ENCODE assay signal across 26 cellular contexts in the genomic region with DNA sequence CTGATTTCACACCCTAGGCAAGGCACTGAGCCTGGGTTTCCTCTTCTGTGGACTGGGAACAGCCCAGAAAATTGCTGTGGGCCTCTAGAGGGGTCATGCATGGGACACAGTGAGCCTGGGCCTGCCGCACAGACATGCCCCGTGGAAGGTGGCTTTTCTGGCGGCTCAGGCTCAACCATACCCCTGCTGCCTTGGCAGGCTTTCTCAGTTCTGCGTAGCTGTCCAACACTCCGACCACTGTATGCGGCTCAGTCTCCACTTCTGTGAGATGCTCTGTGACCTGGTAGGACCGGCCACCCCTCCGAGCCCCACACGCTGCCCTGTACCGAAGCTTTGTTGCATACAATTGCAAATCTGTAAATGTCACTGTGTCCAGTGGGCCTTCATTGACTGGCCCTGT.
DNase-seq lines count a peak whose midpoint lies in the region; ATAC-seq, FAIRE-seq and TF ChIP-seq lines count a peak whose summit lies in the region.
"Had no signal": no experiment of that assay in that cellular context is flagged by ENCODE, and none has a peak within 500 bp of the region (broad histone marks: within the 10 kb centered on the region; RNA-seq: fewer than 3 reads in every experiment).

No MANE protein-coding gene starts in this region.

- FAIRE-seq in HepG2 (lab: Jason Lieb, UNC), result no peak
- FAIRE-seq: A549, GM12878, GM12892, GM18507, GM19239 had no signal

- H3K27me3 ChIP-seq in HepG2 (ENCODE audit: control insufficient read depth in 1 of 2, insufficient read depth in 2 of 2, low read length in 2 of 2), result no peaks in the 10 kb centered on the region
- H3K27me3 ChIP-seq in right lobe of liver, result no peaks in the 10 kb centered on the region
- no peaks in the 10 kb centered on the region for H3K27me3 ChIP-seq in hepatocyte
- H3K27me3 ChIP-seq in aorta (ENCODE audit: control insufficient read depth in 1 of 2, insufficient read depth in 2 of 2, low read length in 1 of 2), result no peaks in the 10 kb centered on the region
- H3K27me3 ChIP-seq in CD8-positive, alpha-beta memory T cell (ENCODE audit: insufficient read depth, low read length, poor library complexity, severe bottlenecking), result no peaks in the 10 kb centered on the region
- H3K27me3 ChIP-seq: BLaER1 treated with 17β-estradiol and CSF1 and Interleukin-3, amounts not matched to agents 10 nM and 100 nM had no signal

- H3K9me3 Mint-ChIP-seq in activated CD4-positive, alpha-beta memory T cell treated with anti-CD3 and anti-CD28 coated beads, Interleukin-2, amount 10 ng/mL, durations not matched to agents 7 days and 5 days, result no peaks in the 10 kb centered on the region
- peaks cover 0 to 2% (median 0%) of the 10 kb centered on the region in 5 donors for H3K9me3 Mint-ChIP-seq in CD8-positive, alpha-beta memory T cell
- H3K9me3 Mint-ChIP-seq: CD4-positive, alpha-beta T cell; CD8-positive, alpha-beta T cell had no signal

- no peak for DNase-seq in HepG2 (ENCODE audit: low spot score)
- DNase-seq in right lobe of liver, result no peak
- DNase-seq in hepatocyte (ENCODE audit: low spot score), result no peak
- DNase-seq in posterior vena cava (ENCODE audit: low spot score), result peak; percentile 59
- no peak for DNase-seq in aorta
- DNase-seq in activated CD4-positive, alpha-beta memory T cell treated with anti-CD3 and anti-CD28 coated beads, Interleukin-2, amount 10 ng/mL, durations not matched to agents 7 days and 5 days, result no peak
- no peak for DNase-seq in CD8-positive, alpha-beta memory T cell
- DNase-seq in GM19238 (ENCODE audit: insufficient read length, low spot score), result no peak
- DNase-seq: AML-193; CD4-positive, alpha-beta T cell; CD8-positive, alpha-beta T cell; COR-L47; DMS 273 treated with DMSO at 0.1 percent for 48 hours; DMS79; DND-41; EL; GDM1 had no signal

- H3K27ac ChIP-seq in HepG2 (ENCODE audit: extremely low read length, insufficient read depth, low read length), result no peak overlapping the region
- H3K27ac ChIP-seq in right lobe of liver, result no peak overlapping the region
- H3K27ac ChIP-seq in hepatocyte, result peak overlapping the region; percentile 51
- H3K27ac ChIP-seq in aorta (ENCODE audit: low read depth in 1 of 2, low read length in 2 of 2), result no peak overlapping the region
- no peak overlapping the region for H3K27ac ChIP-seq in CD8-positive, alpha-beta memory T cell (ENCODE audit: low read depth, low read length)
- H3K27ac ChIP-seq: 22Rv1; A549; BLaER1 treated with 17β-estradiol and CSF1 and Interleukin-3, amounts not matched to agents 10 nM and 100 nM; C4-2B had no signal

- H3K27ac Mint-ChIP-seq in activated CD4-positive, alpha-beta memory T cell treated with anti-CD3 and anti-CD28 coated beads, Interleukin-2, amount 10 ng/mL, durations not matched to agents 7 days and 5 days, result no peak overlapping the region
- H3K27ac Mint-ChIP-seq in CD8-positive, alpha-beta memory T cell, result no peak overlapping the region
- H3K27ac Mint-ChIP-seq: B cell; CD4-positive, alpha-beta T cell; CD8-positive, alpha-beta T cell had no signal

- no peaks in the 10 kb centered on the region for H3K9me3 ChIP-seq in HepG2 (ENCODE audit: low read length)
- H3K9me3 ChIP-seq in right lobe of liver, result no peaks in the 10 kb centered on the region
- no peaks in the 10 kb centered on the region for H3K9me3 ChIP-seq in hepatocyte (ENCODE audit: low read depth)
- H3K9me3 ChIP-seq in aorta (ENCODE audit: control insufficient read depth, low read length), result no peaks in the 10 kb centered on the region
- no peaks in the 10 kb centered on the region for H3K9me3 ChIP-seq in CD8-positive, alpha-beta memory T cell (ENCODE audit: low read length)
- H3K9me3 ChIP-seq: A549; BLaER1 treated with 17β-estradiol and CSF1 and Interleukin-3, amounts not matched to agents 10 nM and 100 nM had no signal

- no peaks in the 10 kb centered on the region for H3K9me2 ChIP-seq in hepatocyte (replicated peaks; ENCODE audit: insufficient read depth)

- intact Hi-C loops in HepG2 (cut with micrococcal nuclease; ENCODE audit: unreplicated experiment) (no loop called here), right lobe of liver (cut with DNase I) (no loop called here), posterior vena cava (cut with DNase I) (no loop called here), aorta (cut with DNase I) (loop anchor here in 1 of 2 donors (10.0 kb wide), 1 partner anchor 188 kb away; no protein-coding TSS in a partner anchor)

- 83% methylated on average over 6 of the region's 10 CpGs for WGBS in HepG2 (ENCODE audit: low lambda C conversion rate)
- 80% methylated on average over 2 of the region's 10 CpGs for WGBS in right lobe of liver (ENCODE audit: insufficient coverage, low coverage, low lambda C conversion rate, missing lambda C conversion rate)
- WGBS in hepatocyte (ENCODE audit: low lambda C conversion rate, missing lambda C conversion rate), result 93% methylated on average over 10 of the region's 10 CpGs
- 86 to 89% methylated on average over 10 of the region's 10 CpGs for WGBS in aorta, 2 donors

- CTCF ChIA-PET in HepG2 (lab: Yijun Ruan, JAX; ENCODE audit: low intra/inter-chr PET ratio, low total read pairs), result no interaction called here
- CTCF ChIA-PET in activated CD4-positive, alpha-beta memory T cell treated with anti-CD3 and anti-CD28 coated beads, Interleukin-2, amount 10 ng/mL, durations not matched to agents 7 days and 5 days (lab: Charles Lee), result no interaction called here
- CTCF ChIA-PET in CD8-positive, alpha-beta memory T cell (lab: Charles Lee), result no interaction called here

- no peaks in the 10 kb centered on the region for H3K27me3 Mint-ChIP-seq in activated CD4-positive, alpha-beta memory T cell treated with anti-CD3 and anti-CD28 coated beads, Interleukin-2, amount 10 ng/mL, durations not matched to agents 7 days and 5 days
- peaks cover 0 to 1% of the 10 kb centered on the region in 2 donors for H3K27me3 Mint-ChIP-seq in CD8-positive, alpha-beta memory T cell
- H3K27me3 Mint-ChIP-seq: B cell had no signal

- no peaks in the 10 kb centered on the region for H3K4me1 Mint-ChIP-seq in activated CD4-positive, alpha-beta memory T cell treated with anti-CD3 and anti-CD28 coated beads, Interleukin-2, amount 10 ng/mL, durations not matched to agents 7 days and 5 days
- no peaks in the 10 kb centered on the region for H3K4me1 Mint-ChIP-seq in CD8-positive, alpha-beta memory T cell
- H3K4me1 Mint-ChIP-seq: B cell had no signal

- POLR2A ChIA-PET in HepG2 (lab: Yijun Ruan, JAX), result no interaction called here
- POLR2A ChIA-PET in activated CD4-positive, alpha-beta memory T cell treated with anti-CD3 and anti-CD28 coated beads, Interleukin-2, amount 10 ng/mL, durations not matched to agents 7 days and 5 days (lab: Charles Lee), result no interaction called here
- POLR2A ChIA-PET in CD8-positive, alpha-beta memory T cell (lab: Charles Lee), result no interaction called here

- no peak overlapping the region for H3K4me3 ChIP-seq in HepG2 (replicated peaks in 1 of 3; ENCODE audit: insufficient read depth in 1 of 3, low read depth in 2 of 3, low read length in 3 of 3)
- H3K4me3 ChIP-seq in right lobe of liver, result no peak overlapping the region
- H3K4me3 ChIP-seq in hepatocyte, result no peak overlapping the region
- H3K4me3 ChIP-seq in aorta (ENCODE audit: low read length in 2 of 2), result no peak overlapping the region
- H3K4me3 ChIP-seq in CD8-positive, alpha-beta memory T cell (ENCODE audit: low read length), result no peak overlapping the region
- H3K4me3 ChIP-seq: A549; BLaER1 treated with 17β-estradiol and CSF1 and Interleukin-3, amounts not matched to agents 10 nM and 100 nM; GM12878 had no signal

- H3K9ac ChIP-seq in HepG2 (ENCODE audit: insufficient read depth, low read depth, low read length), result no peak overlapping the region
- H3K9ac ChIP-seq: BLaER1 treated with 17β-estradiol and CSF1 and Interleukin-3, amounts not matched to agents 10 nM and 100 nM had no signal

- in situ Hi-C loops in HepG2 (cut with HindIII; ENCODE audit: extremely low pct_ligation_motif_present, low pct_unique_long_range_greater_than_20kb), result no loop called here

- BruUV-seq in HepG2 (replicated peaks; lab: Mats Ljungman, UMichigan), result no TSS peak

- H3K4me1 ChIP-seq in HepG2 (ENCODE audit: insufficient read depth, low read length), result 0 out of 2 replicates have a peak, but pooled peaks cover 7% of the 10 kb centered on the region
- no peaks in the 10 kb centered on the region for H3K4me1 ChIP-seq in right lobe of liver
- peaks cover 7% of the 10 kb centered on the region for H3K4me1 ChIP-seq in hepatocyte (ENCODE audit: insufficient read depth)
- H3K4me1 ChIP-seq in aorta (ENCODE audit: control insufficient read depth in 1 of 2, insufficient read depth in 2 of 2, low read length in 2 of 2), result no peaks in the 10 kb centered on the region
- H3K4me1 ChIP-seq in CD8-positive, alpha-beta memory T cell (ENCODE audit: insufficient read depth, low read length), result no peaks in the 10 kb centered on the region
- H3K4me1 ChIP-seq: A549; BLaER1 treated with 17β-estradiol and CSF1 and Interleukin-3, amounts not matched to agents 10 nM and 100 nM had no signal

- no peaks in the 10 kb centered on the region for H3K36me3 Mint-ChIP-seq in activated CD4-positive, alpha-beta memory T cell treated with anti-CD3 and anti-CD28 coated beads, Interleukin-2, amount 10 ng/mL, durations not matched to agents 7 days and 5 days (ENCODE audit: low read depth)
- H3K36me3 Mint-ChIP-seq in CD8-positive, alpha-beta memory T cell, result no peaks in the 10 kb centered on the region
- H3K36me3 Mint-ChIP-seq: CD8-positive, alpha-beta T cell had no signal

- H3K4me3 Mint-ChIP-seq in activated CD4-positive, alpha-beta memory T cell treated with anti-CD3 and anti-CD28 coated beads, Interleukin-2, amount 10 ng/mL, durations not matched to agents 7 days and 5 days, result no peak overlapping the region
- no peak overlapping the region for H3K4me3 Mint-ChIP-seq in CD8-positive, alpha-beta memory T cell
- H3K4me3 Mint-ChIP-seq: B cell; CD4-positive, alpha-beta T cell; CD8-positive, alpha-beta T cell had no signal

- TF ChIP-seq CTCF in HepG2 (CRISPR knock-in tag; IDR thresholded peaks at IDR 0.05) (no peak), right lobe of liver (IDR thresholded peaks at IDR 0.05) (no peak), hepatocyte (IDR thresholded peaks at IDR 0.05; ENCODE audit: poor library complexity) (no peak)

- no peaks in the 10 kb centered on the region for H4K20me1 ChIP-seq in HepG2 (ENCODE audit: insufficient read depth, low read length)
- H4K20me1 ChIP-seq in hepatocyte (ENCODE audit: insufficient read depth, poor library complexity, severe bottlenecking), result no peaks in the 10 kb centered on the region
- H4K20me1 ChIP-seq: BLaER1 treated with 17β-estradiol and CSF1 and Interleukin-3, amounts not matched to agents 10 nM and 100 nM had no signal

- H2AFZ ChIP-seq in HepG2 (ENCODE audit: low read length) (no peak overlapping the region), hepatocyte (no peak overlapping the region)

- TF ChIP-seq RAD21 in HepG2 (CRISPR knock-in tag; IDR thresholded peaks at IDR 0.05), result no peak

- H3K36me3 ChIP-seq in HepG2 (replicated peaks in 1 of 2; ENCODE audit: control insufficient read depth in 1 of 2, insufficient read depth in 2 of 2, low read length in 2 of 2) (no peaks in the 10 kb centered on the region), right lobe of liver (no peaks in the 10 kb centered on the region), hepatocyte (replicated peaks; ENCODE audit: insufficient read depth, low read depth) (no peaks in the 10 kb centered on the region), aorta (ENCODE audit: control insufficient read depth in 1 of 2, insufficient read depth in 2 of 2, low read length in 1 of 2) (no peaks in the 10 kb centered on the region)
- no peaks in the 10 kb centered on the region for H3K36me3 ChIP-seq in CD8-positive, alpha-beta memory T cell (ENCODE audit: insufficient read depth, low read length)
- H3K36me3 ChIP-seq: BLaER1 treated with 17β-estradiol and CSF1 and Interleukin-3, amounts not matched to agents 10 nM and 100 nM had no signal

- H3K4me2 ChIP-seq in HepG2 (ENCODE audit: low read depth, low read length) (no peak overlapping the region), hepatocyte (no peak overlapping the region)
- H3K4me2 ChIP-seq: A549; BLaER1 treated with 17β-estradiol and CSF1 and Interleukin-3, amounts not matched to agents 10 nM and 100 nM had no signal

- TF ChIP-seq EP300 in HepG2 (IDR thresholded peaks at IDR 0.05; ENCODE audit: low read depth in 2 of 2, low read length in 2 of 2) (no peak), HepG2 (CRISPR knock-in tag; IDR thresholded peaks at IDR 0.05; ENCODE audit: borderline replicate concordance) (no peak)

- TF ChIP-seq POLR2A in HepG2 (IDR thresholded peaks at IDR 0.05; ENCODE audit: insufficient read depth in 1 of 2, low read depth in 2 of 2, low read length in 2 of 2) (no peak), right lobe of liver (IDR thresholded peaks at IDR 0.05) (no peak)

- H3K79me2 ChIP-seq in HepG2 (ENCODE audit: insufficient read depth, low read length), result no peaks in the 10 kb centered on the region
- H3K79me2 ChIP-seq in hepatocyte, result no peaks in the 10 kb centered on the region

- ATAC-seq in HepG2 (peak; percentile 42; the same call in 2 of the 3 replicates), right lobe of liver (no peak), aorta (ENCODE audit: low FRiP score) (peak; percentile 12)
- ATAC-seq: CD8-positive, alpha-beta T cell; GM12878 had no signal

Comparison
In these comparisons a context has a peak if more than half of its experiments do, and no peak if none do; other contexts are left out.
1. ATAC-seq: peak in HepG2 (single experiment) and aorta (single experiment); none in right lobe of liver (0 of 4).